ENCODE assay signal across 1 cellular context in the genomic region with DNA sequence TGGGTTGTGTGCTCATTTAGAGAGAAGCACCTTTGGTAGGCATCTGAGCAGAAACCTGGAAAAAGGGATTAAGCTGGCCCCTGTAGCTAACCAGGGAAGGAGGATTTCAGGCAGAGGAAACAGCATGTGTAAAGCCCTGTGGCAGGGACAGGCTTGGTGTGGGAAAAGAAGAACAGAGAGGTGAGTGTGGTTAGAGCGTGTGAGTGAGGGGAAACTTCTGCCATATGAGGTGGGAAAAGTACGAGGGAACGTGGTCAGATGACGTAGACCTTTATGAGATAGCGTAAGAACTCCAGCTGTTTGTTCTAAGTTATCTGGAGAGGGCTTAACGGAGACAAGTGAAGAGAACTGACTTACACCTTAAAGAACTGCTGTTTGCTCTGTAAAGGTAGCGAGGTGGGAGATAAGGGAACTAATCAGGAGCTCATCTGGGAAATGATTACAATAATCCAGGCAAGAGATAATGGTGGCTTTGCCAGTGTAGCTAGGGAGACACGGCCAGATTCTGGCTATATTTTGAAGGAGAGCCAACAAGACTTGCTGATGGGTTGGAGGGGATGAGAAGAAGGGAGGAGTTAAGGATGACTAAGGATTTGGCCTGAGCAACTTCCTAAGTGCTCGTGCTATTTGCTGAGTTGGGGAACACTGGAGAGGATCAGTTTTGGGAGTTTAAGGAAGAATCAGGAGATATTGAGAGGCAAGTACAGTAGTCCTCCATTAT.
TF ChIP-seq lines count a peak whose summit lies in the region.

No MANE protein-coding gene starts in this region.

TF ChIP-seq in H1, 55 proteins besides CTCF, POLR2A, EP300 and RAD21 (continued from another document):
- TF ChIP-seq RFX5 (IDR thresholded peaks at IDR 0.05; ENCODE audit: borderline replicate concordance, low read depth, low read length) (no peak), CEBPB (IDR thresholded peaks at IDR 0.05; ENCODE audit: low read depth, low read length) (no peak), CREB1 (IDR thresholded peaks at IDR 0.05) (no peak), SRF (IDR thresholded peaks at IDR 0.05; ENCODE audit: low read depth, low read length) (no peak), SAP30 (IDR thresholded peaks at IDR 0.05; ENCODE audit: insufficient read depth, insufficient replicate concordance, low read length) (no peak), CBX5 (IDR thresholded peaks at IDR 0.05; ENCODE audit: low read depth, low read length) (no peak), GTF2F1 (IDR thresholded peaks at IDR 0.05; ENCODE audit: borderline replicate concordance, low read depth, low read length) (no peak), EGR1 (IDR thresholded peaks at IDR 0.05; ENCODE audit: borderline replicate concordance, low read depth, low read length) (no peak), HDAC6 (IDR thresholded peaks at IDR 0.05; ENCODE audit: low read depth, low read length) (no peak), CHD2 (IDR thresholded peaks at IDR 0.05; ENCODE audit: low read length) (no peak)
TF ChIP-seq in H1: peak in this region for 0.
